In the genomic region with DNA sequence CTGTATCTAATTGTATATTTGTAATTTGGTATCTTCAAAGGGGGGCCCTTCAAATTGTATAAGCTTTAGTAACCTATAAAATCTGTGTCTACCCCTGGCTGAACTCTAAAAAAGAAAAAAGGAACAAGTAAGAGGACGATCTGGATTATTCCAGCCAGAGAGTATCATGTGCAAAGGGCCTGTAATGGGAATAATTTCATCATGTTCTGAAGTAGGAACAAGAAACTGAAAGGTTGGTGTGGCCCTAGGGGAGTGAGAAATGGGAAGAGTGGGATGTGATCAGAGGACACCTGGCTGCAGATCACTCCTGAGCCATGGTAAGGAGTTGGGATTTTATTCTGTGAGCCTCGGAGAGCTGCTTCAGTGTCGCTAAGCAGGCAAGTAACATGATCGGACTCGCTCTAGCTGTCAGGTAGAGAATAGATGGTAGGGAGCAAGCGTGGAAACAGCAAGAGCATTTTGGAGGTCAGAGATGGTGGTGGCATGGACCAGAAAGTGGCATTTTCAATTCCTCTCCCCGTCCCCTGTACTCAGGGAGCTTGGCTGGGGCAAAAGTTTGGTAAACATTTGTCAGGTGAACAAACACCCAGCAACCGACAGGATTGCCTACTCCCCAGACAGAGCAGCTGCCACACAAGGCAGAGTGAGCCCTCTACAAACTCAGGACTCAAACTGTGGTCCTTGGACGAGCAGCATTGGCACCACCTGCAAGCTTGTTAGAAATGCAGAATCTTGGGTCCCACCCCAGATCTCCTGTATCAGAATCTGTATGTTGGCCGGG, we compare ENCODE assay signal across 21 cellular contexts. TPM values are rescaled to one million over a fixed set of nuclear protein-coding genes. Genes with fewer than 3 reads are reported as not detected.
DNase-seq lines count a peak whose midpoint lies in the region; ATAC-seq and TF ChIP-seq lines count a peak whose summit lies in the region.
"Had no signal": no experiment of that assay in that cellular context is flagged by ENCODE, and none has a peak within 500 bp of the region (broad histone marks: within the 10 kb centered on the region; RNA-seq: fewer than 3 reads in every experiment).

No MANE protein-coding gene starts in this region.

- 94% methylated on average over 8 to 10 of the region's 10 CpGs for whole genome bisulfite sequencing in heart left ventricle, 4 donors
- 86 to 87% methylated on average over 8 to 10 of the region's 10 CpGs for WGBS in upper lobe of left lung, 2 donors

- no peak overlapping the region for H3K4me2 ChIP-seq in SU-DHL-6 (ENCODE audit: low read depth, low read length, poor library complexity, severe bottlenecking)
- H3K4me2 ChIP-seq: smooth muscle cell had no signal

- H3K36me3 ChIP-seq in heart left ventricle (no peaks in the 10 kb centered on the region), SU-DHL-6 (ENCODE audit: low read length) (peaks cover 10% of the 10 kb centered on the region), lower lobe of right lung (no peaks in the 10 kb centered on the region), upper lobe of left lung (no peaks in the 10 kb centered on the region)
- H3K36me3 ChIP-seq: breast epithelium, esophagus muscularis mucosa, prostate gland, thyroid gland had no signal

- H3K79me2 ChIP-seq in SU-DHL-6 (ENCODE audit: insufficient read depth, low read length), result peaks cover 97% of the 10 kb centered on the region

- H3K9ac ChIP-seq in SU-DHL-6 (ENCODE audit: low read length), result no peak overlapping the region

- no peak for TF ChIP-seq EP300 in upper lobe of left lung (IDR thresholded peaks at IDR 0.05)

- H3K4me1 ChIP-seq in heart left ventricle, result peaks cover 0 to 78% (median 7%) of the 10 kb centered on the region in 12 donors
- H3K4me1 ChIP-seq in lower lobe of right lung, result peaks cover 58% of the 10 kb centered on the region
- H3K4me1 ChIP-seq in upper lobe of left lung, result peaks cover 28 to 48% (median 31%) of the 10 kb centered on the region in 4 donors
- H3K4me1 ChIP-seq: breast epithelium, prostate gland had no signal

- ATAC-seq in heart left ventricle, result no peak
- peak; percentile 22 to 39 for ATAC-seq in lower lobe of right lung
- ATAC-seq in upper lobe of left lung (ENCODE audit: low FRiP score in 2 of 2), result no peak
- ATAC-seq: activated CD8-positive, alpha-beta T cell treated with anti-CD3 and anti-CD28 coated beads, Interleukin-2, amount 10 ng/mL, durations not matched to agents 7 days and 5 days; WTC11 had no signal

- H2AFZ ChIP-seq in SU-DHL-6 (ENCODE audit: low read depth, low read length, severe bottlenecking), result no peak overlapping the region

- no peaks in the 10 kb centered on the region for H3F3A ChIP-seq in SU-DHL-6 (ENCODE audit: insufficient read depth)

- H3K9me3 ChIP-seq in heart left ventricle (peaks cover 0 to 7% (median 0%) of the 10 kb centered on the region in 12 donors), SU-DHL-6 (ENCODE audit: insufficient read depth, low read length) (no peaks in the 10 kb centered on the region), lower lobe of right lung (no peaks in the 10 kb centered on the region), upper lobe of left lung (no peaks in the 10 kb centered on the region)
- H3K9me3 ChIP-seq: breast epithelium, esophagus muscularis mucosa, prostate gland, thyroid gland had no signal

- H3K27ac ChIP-seq in heart left ventricle, result peak overlapping the region in 8 of 12 donors; percentile 8 to 87 (median 42)
- H3K27ac ChIP-seq in SU-DHL-6 (ENCODE audit: low read depth, low read length), result peak overlapping the region; percentile 13; the same call in 1 of the 2 replicates
- H3K27ac ChIP-seq in lower lobe of right lung, result peak overlapping the region; percentile 80
- peak overlapping the region; percentile 72 to 85 (median 80) for H3K27ac ChIP-seq in upper lobe of left lung
- H3K27ac ChIP-seq: esophagus muscularis mucosa, prostate gland, thyroid gland had no signal

- DNase-seq in heart left ventricle (no peak), cardiac septum (ENCODE audit: low spot score) (no peak), lower lobe of right lung (no peak), upper lobe of left lung (no peak), T1000 (lab: John Stamatoyannopoulos, UW) (no peak), GF-D8 (lab: John Stamatoyannopoulos, UW) (no peak), NCI-H1417 (lab: John Stamatoyannopoulos, UW) (no peak)
- DNase-seq: activated CD8-positive, alpha-beta T cell treated with anti-CD3 and anti-CD28 coated beads, Interleukin-2, amount 10 ng/mL, durations not matched to agents 7 days and 5 days; CD4-positive, alpha-beta T cell; dermis blood vessel endothelial cell; naive B cell; NCI-H1436 treated with DMSO at 0.1 percent for 48 hours; NCI-H226; SIG-M5; thyroid gland had no signal

- H3K27me3 ChIP-seq in heart left ventricle (no peaks in the 10 kb centered on the region), SU-DHL-6 (ENCODE audit: low read length) (no peaks in the 10 kb centered on the region), lower lobe of right lung (ENCODE audit: low read depth) (no peaks in the 10 kb centered on the region), upper lobe of left lung (no peaks in the 10 kb centered on the region)
- H3K27me3 ChIP-seq: breast epithelium, esophagus muscularis mucosa, thyroid gland had no signal

- no peaks in the 10 kb centered on the region for H4K20me1 ChIP-seq in SU-DHL-6 (ENCODE audit: low read depth, low read length)

- no peak for TF ChIP-seq CTCF in heart left ventricle (IDR thresholded peaks at IDR 0.05)
- TF ChIP-seq CTCF in SU-DHL-6 (IDR thresholded peaks at IDR 0.05; ENCODE audit: insufficient read depth, low read length, poor library complexity, severe bottlenecking), result no peak
- no peak for TF ChIP-seq CTCF in lower lobe of right lung (IDR thresholded peaks at IDR 0.05)
- no peak for TF ChIP-seq CTCF in upper lobe of left lung (IDR thresholded peaks at IDR 0.05)

- TF ChIP-seq POLR2A in heart left ventricle (IDR thresholded peaks at IDR 0.05), result no peak
- no peak for TF ChIP-seq POLR2A in upper lobe of left lung (IDR thresholded peaks at IDR 0.05)

- no peaks in the 10 kb centered on the region for H3K9me2 ChIP-seq in SU-DHL-6 (replicated peaks; ENCODE audit: insufficient read depth, low read length)

- intact Hi-C loops in heart left ventricle (cut with DNase I) (no loop called here), cardiac septum (cut with DNase I) (no loop called here), lower lobe of right lung (cut with DNase I) (no loop called here)

- no peak overlapping the region for H3K4me3 ChIP-seq in heart left ventricle
- H3K4me3 ChIP-seq in SU-DHL-6 (ENCODE audit: insufficient read depth, low read length, poor library complexity, severe bottlenecking), result no peak overlapping the region
- H3K4me3 ChIP-seq in lower lobe of right lung, result no peak overlapping the region
- H3K4me3 ChIP-seq in upper lobe of left lung, result no peak overlapping the region
- H3K4me3 ChIP-seq: breast epithelium, esophagus muscularis mucosa, prostate gland, smooth muscle cell, thyroid gland had no signal

RNA-seq across cellular contexts. Expression of a gene that starts 14.5 kb away (rescaled TPM):
- total RNA-seq in heart left ventricle, result 10 to 100 TPM in 2 of 9 donors, 1 to 10 TPM in 7; 1.5 to 23.5 (median 2.2) TPM
- polyA plus RNA-seq in heart left ventricle, result 1 to 10 TPM in 1 of 2 donors, under 1 TPM in 1; 0.42 to 2.1 TPM
- 2.2 TPM for total RNA-seq in cardiac septum
- 52.8 TPM for total RNA-seq in lower lobe of right lung
- total RNA-seq in upper lobe of left lung, result 10 to 100 TPM; 10.5 to 42.3 (median 22.0) TPM

Comparison
In these comparisons a context has a peak if more than half of its experiments do, and no peak if none do; other contexts are left out.
1. ATAC-seq: peak in lower lobe of right lung (2 of 2); none in heart left ventricle (0 of 4) and upper lobe of left lung (0 of 2).
2. H3K27ac ChIP-seq: peak in every context shown above with its lines; median percentile 80 in lower lobe of right lung; 80 in upper lobe of left lung; 42 in heart left ventricle; 13 in SU-DHL-6.